ENCODE assay signal across 13 cellular contexts in the genomic region with DNA sequence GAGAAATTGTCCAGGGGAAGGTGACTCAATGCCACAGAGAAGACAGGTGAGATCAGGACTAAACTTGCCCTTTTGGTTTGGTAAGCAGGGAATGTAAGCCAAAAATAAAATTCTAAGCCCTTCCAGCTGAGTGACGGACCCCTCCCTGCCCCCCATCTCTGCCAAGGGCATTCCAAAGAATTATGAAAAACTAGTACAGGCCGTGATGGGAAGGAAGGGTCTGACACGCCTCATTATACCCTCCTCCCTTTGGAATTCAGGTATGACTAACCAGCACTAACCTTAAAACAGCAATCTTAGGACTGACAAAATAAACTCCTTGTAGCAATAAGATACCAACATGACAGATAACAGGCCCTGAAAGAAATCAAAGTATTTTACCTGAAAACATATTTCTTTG.
"Had no signal": no experiment of that assay in that cellular context is flagged by ENCODE, and none has a peak within 500 bp of the region (broad histone marks: within the 10 kb centered on the region; RNA-seq: fewer than 3 reads in every experiment).

No MANE protein-coding gene starts in this region.

- H3K27ac Mint-ChIP-seq: activated naive CD8-positive, alpha-beta T cell treated with anti-CD3 and anti-CD28 coated beads for 36 hours; activated T-helper 1 cell treated with anti-CD3 and anti-CD28 coated beads, Interleukin-12 subunit alpha, Interleukin-12 subunit beta, Interleukin-2, Interleukin-4 antibody, amounts not matched to agents 30 ng/mL and 10 ng/mL and 1 ng/mL, durations not matched to agents 14 hours and 24 hours and 36 hours; stimulated activated naive CD8-positive, alpha-beta T cell treated with anti-CD3 and anti-CD28 coated beads, Interleukin-15, Interleukin-2, amounts not matched to agents 100 ng/mL and 50 ng/mL, for 24 hours; T-cell had no signal

- H3K4me3 Mint-ChIP-seq: activated naive CD8-positive, alpha-beta T cell treated with anti-CD3 and anti-CD28 coated beads for 36 hours; activated T-helper 1 cell treated with anti-CD3 and anti-CD28 coated beads, Interleukin-12 subunit alpha, Interleukin-12 subunit beta, Interleukin-2, Interleukin-4 antibody, amounts not matched to agents 30 ng/mL and 10 ng/mL and 1 ng/mL, durations not matched to agents 14 hours and 24 hours and 36 hours; stimulated activated naive CD8-positive, alpha-beta T cell treated with anti-CD3 and anti-CD28 coated beads, Interleukin-15, Interleukin-2, amounts not matched to agents 100 ng/mL and 50 ng/mL, for 24 hours; T-cell had no signal

- H3K9me3 ChIP-seq: prostate gland, right lobe of liver, upper lobe of left lung had no signal

- H3K27me3 Mint-ChIP-seq: activated naive CD8-positive, alpha-beta T cell treated with anti-CD3 and anti-CD28 coated beads for 36 hours; stimulated activated naive CD8-positive, alpha-beta T cell treated with anti-CD3 and anti-CD28 coated beads, Interleukin-15, Interleukin-2, amounts not matched to agents 100 ng/mL and 50 ng/mL, for 24 hours had no signal

- H3K4me1 Mint-ChIP-seq: activated naive CD8-positive, alpha-beta T cell treated with anti-CD3 and anti-CD28 coated beads for 36 hours; T-cell had no signal

- ATAC-seq: activated CD4-positive, CD25-positive, alpha-beta regulatory T cell treated with anti-CD3 and anti-CD28 coated beads, Interleukin-2, amount 50 U/mL, for 24 hours; T-cell had no signal

- H3K27ac ChIP-seq: prostate gland, right lobe of liver, suprapubic skin, upper lobe of left lung had no signal

- H3K36me3 Mint-ChIP-seq: activated naive CD8-positive, alpha-beta T cell treated with anti-CD3 and anti-CD28 coated beads for 36 hours; T-cell had no signal

- H3K4me3 ChIP-seq: prostate gland, right lobe of liver, suprapubic skin, upper lobe of left lung had no signal

- H3K27me3 ChIP-seq: right lobe of liver, suprapubic skin, upper lobe of left lung had no signal

- H3K4me1 ChIP-seq: prostate gland, right lobe of liver, upper lobe of left lung had no signal

- H3K36me3 ChIP-seq: prostate gland, right lobe of liver, suprapubic skin, upper lobe of left lung had no signal

- DNase-seq: activated naive CD8-positive, alpha-beta T cell treated with anti-CD3 and anti-CD28 coated beads for 36 hours; anterior cingulate cortex; dermis blood vessel endothelial cell; hippocampal formation; right lobe of liver; T-cell; T-helper 9 cell; upper lobe of left lung had no signal
